ENCODE assay signal across 27 cellular contexts in the genomic region with DNA sequence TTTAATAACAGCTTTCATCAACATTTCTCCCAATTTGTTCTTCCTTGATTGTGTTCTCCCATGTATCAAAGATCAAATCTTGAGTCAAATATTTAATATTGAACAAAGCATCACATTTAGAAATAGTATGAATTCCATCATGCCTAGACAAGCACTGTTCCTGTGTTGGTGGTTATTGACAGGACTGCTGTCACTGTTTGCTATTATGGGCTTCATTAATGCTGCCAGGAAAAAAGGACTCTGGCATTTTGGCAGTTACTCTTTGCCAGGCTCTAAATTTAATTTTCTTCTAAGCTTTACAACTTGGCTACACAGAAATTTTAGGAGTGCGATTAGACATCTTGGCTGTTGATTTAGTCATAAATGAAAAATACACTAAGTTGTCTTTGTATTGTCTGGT.
"Had no signal": no experiment of that assay in that cellular context is flagged by ENCODE, and none has a peak within 500 bp of the region (broad histone marks: within the 10 kb centered on the region; RNA-seq: fewer than 3 reads in every experiment).

No MANE protein-coding gene starts in this region.

- H3K4me2 ChIP-seq: PC-9 had no signal

- H3K27ac ChIP-seq: brain microvascular endothelial cell, cardiac muscle cell, PC-9, RWPE1, SJCRH30, SK-N-MC had no signal

- H3K9me3 ChIP-seq: SJCRH30 had no signal

- H3K27me3 ChIP-seq: brain microvascular endothelial cell, cardiac muscle cell, SJCRH30 had no signal

- H3K4me3 ChIP-seq: cardiac muscle cell, K562, PC-9, SJCRH30, SK-N-MC had no signal

- H2AFZ ChIP-seq: PC-9 had no signal

- ATAC-seq: activated CD8-positive, alpha-beta T cell treated with anti-CD3 and anti-CD28 coated beads for 36 hours; activated T-cell treated with anti-CD3 and anti-CD28 coated beads, Interleukin-2, amount 50 U/mL, for 72 hours; activated T-helper 17 cell treated with anti-CD3 and anti-CD28 coated beads, Interleukin-2, amount 50 U/mL, for 72 hours; K562 had no signal

- DNase-seq: activated CD4-positive, alpha-beta T cell treated with anti-CD3 and anti-CD28 coated beads, Interleukin-2, amount 10 ng/mL, durations not matched to agents 24 days and 14 days; activated CD4-positive, alpha-beta T cell treated with anti-CD3 and anti-CD28 coated beads, Interleukin-2, amount 50 U/mL, for 4 hours; activated CD8-positive, alpha-beta T cell treated with anti-CD3 and anti-CD28 coated beads for 36 hours; activated effector memory CD4-positive, alpha-beta T cell treated with anti-CD3 and anti-CD28 coated beads, Interleukin-2, amount 50 U/mL, for 16 hours; activated naive CD4-positive, alpha-beta T cell; activated naive CD4-positive, alpha-beta T cell treated with anti-CD3 and anti-CD28 coated beads, Interleukin-2, amount 50 U/mL, for 16 hours; activated naive CD8-positive, alpha-beta T cell treated with anti-CD3 and anti-CD28 coated beads for 36 hours; activated T-cell treated with anti-CD3 and anti-CD28 coated beads, Interleukin-2, amount 50 U/mL, for 1 hour; activated T-cell treated with anti-CD3 and anti-CD28 coated beads, Interleukin-2, amount 50 U/mL, for 72 hours; amniotic stem cell; aorta; brain microvascular endothelial cell; NCI-H1092 treated with DMSO at 0.1 percent for 48 hours; NCI-H1417; NCI-H187 treated with DMSO at 0.1 percent for 48 hours; NCI-H2081 treated with DMSO at 0.1 percent for 48 hours; NCI-H226; NCI-H524 treated with DMSO at 0.1 percent for 48 hours; PC-9; SHP77; SJCRH30; T1000 had no signal

- H3K4me1 ChIP-seq: SJCRH30 had no signal

- H3K36me3 ChIP-seq: brain microvascular endothelial cell, cardiac muscle cell, SJCRH30 had no signal
